In genomic region chr6:6997282-6998193, GRCh38 we compare ENCODE assay signal across 1 cellular context.
TF ChIP-seq lines count a peak whose summit lies in the region.

No MANE protein-coding gene starts in this region.

TF ChIP-seq in K562, 482 proteins besides CTCF, POLR2A, EP300 and RAD21 (continued from another document and continues in another):
- TF ChIP-seq ARID2 (IDR thresholded peaks at IDR 0.05) (no peak), ZNF766 (CRISPR knock-in tag; conservative IDR thresholded peaks at IDR 0.05) (no peak), ZNF639 (CRISPR knock-in tag; conservative IDR thresholded peaks at IDR 0.05 in 1 of 2, IDR thresholded peaks at IDR 0.05 in 1 of 2) (no peak), ZNF764 (CRISPR knock-in tag; IDR thresholded peaks at IDR 0.05; ENCODE audit: low read depth) (no peak), PHB (CRISPR knock-in tag; IDR thresholded peaks at IDR 0.05) (no peak), ZNF217 (CRISPR knock-in tag; IDR thresholded peaks at IDR 0.05) (no peak), CTCFL (IDR thresholded peaks at IDR 0.05; ENCODE audit: borderline replicate concordance, insufficient read depth, low read depth, low read length, poor library complexity, severe bottlenecking) (no peak), RBM39 (optimal IDR thresholded peaks at IDR 0.05; ENCODE audit: low read depth, low read length) (no peak), CTBP1 (IDR thresholded peaks at IDR 0.05; ENCODE audit: borderline replicate concordance) (peak; percentile 19; the same call in 1 of the 2 replicates), SMAD3 (CRISPR knock-in tag; conservative IDR thresholded peaks at IDR 0.05) (no peak), PATZ1 (CRISPR knock-in tag; IDR thresholded peaks at IDR 0.05; ENCODE audit: borderline replicate concordance) (no peak), ZKSCAN8 (CRISPR knock-in tag; IDR thresholded peaks at IDR 0.05) (no peak), MCM3 (IDR thresholded peaks at IDR 0.05) (no peak), CHCHD3 (CRISPR knock-in tag; IDR thresholded peaks at IDR 0.05) (no peak), ZNF134 (CRISPR knock-in tag; conservative IDR thresholded peaks at IDR 0.05) (no peak), FOXK2 (conservative IDR thresholded peaks at IDR 0.05 in 1 of 2, IDR thresholded peaks at IDR 0.05 in 1 of 2; ENCODE audit: low read depth in 2 of 2) (no peak), KDM1A (IDR thresholded peaks at IDR 0.05) (0 out of 4 replicates have a peak, but pooled peaks have one; percentile 7 to 10), KDM2B (CRISPR knock-in tag; IDR thresholded peaks at IDR 0.05) (no peak), CREB3L1 (IDR thresholded peaks at IDR 0.05; ENCODE audit: borderline replicate concordance, low read depth) (no peak), TCF15 (CRISPR knock-in tag; IDR thresholded peaks at IDR 0.05) (no peak), PKNOX1 (IDR thresholded peaks at IDR 0.05) (peak; percentile 34; the same call in 1 of the 2 replicates), ZNF785 (CRISPR knock-in tag; IDR thresholded peaks at IDR 0.05) (no peak), CBFA2T3 (IDR thresholded peaks at IDR 0.05) (peak; percentile 53), ZBTB26 (CRISPR knock-in tag; IDR thresholded peaks at IDR 0.05) (no peak), RBM14 (IDR thresholded peaks at IDR 0.05; ENCODE audit: borderline replicate concordance, insufficient read depth, low read depth, low read length) (no peak), MAFG (tag; conservative IDR thresholded peaks at IDR 0.05) (no peak), ZNF318 (IDR thresholded peaks at IDR 0.05; ENCODE audit: borderline replicate concordance in 1 of 2, low read depth in 1 of 2) (no peak), ETS2 (tag; IDR thresholded peaks at IDR 0.05; ENCODE audit: borderline replicate concordance, poor library complexity, severe bottlenecking) (no peak), CC2D1A (IDR thresholded peaks at IDR 0.05) (no peak), ZNF696 (CRISPR knock-in tag; conservative IDR thresholded peaks at IDR 0.05) (no peak), ARID1B (IDR thresholded peaks at IDR 0.05) (peak; percentile 48), CHD1 (IDR thresholded peaks at IDR 0.05; ENCODE audit: low read length) (no peak), NFRKB (IDR thresholded peaks at IDR 0.05; ENCODE audit: low read depth) (no peak), ZC3H11A (IDR thresholded peaks at IDR 0.05; ENCODE audit: low read depth, low read length) (no peak), KLF1 (tag; IDR thresholded peaks at IDR 0.05) (no peak), HBP1 (CRISPR knock-in tag; IDR thresholded peaks at IDR 0.05) (no peak), SOX6 (IDR thresholded peaks at IDR 0.05) (0 out of 2 replicates have a peak, but pooled peaks have one; percentile 22), ZNF280B (CRISPR knock-in tag; IDR thresholded peaks at IDR 0.05) (no peak), DPF2 (IDR thresholded peaks at IDR 0.05) (0 out of 2 replicates have a peak, but pooled peaks have one; percentile 19), ETV5 (CRISPR knock-in tag; IDR thresholded peaks at IDR 0.05; ENCODE audit: low read depth) (no peak), ELF4 (CRISPR knock-in tag; IDR thresholded peaks at IDR 0.05) (no peak), BDP1 (IDR thresholded peaks at IDR 0.05; ENCODE audit: insufficient read depth, insufficient read length) (no peak)
